8 cellular contexts compared by ENCODE assay signal in the genomic region with DNA sequence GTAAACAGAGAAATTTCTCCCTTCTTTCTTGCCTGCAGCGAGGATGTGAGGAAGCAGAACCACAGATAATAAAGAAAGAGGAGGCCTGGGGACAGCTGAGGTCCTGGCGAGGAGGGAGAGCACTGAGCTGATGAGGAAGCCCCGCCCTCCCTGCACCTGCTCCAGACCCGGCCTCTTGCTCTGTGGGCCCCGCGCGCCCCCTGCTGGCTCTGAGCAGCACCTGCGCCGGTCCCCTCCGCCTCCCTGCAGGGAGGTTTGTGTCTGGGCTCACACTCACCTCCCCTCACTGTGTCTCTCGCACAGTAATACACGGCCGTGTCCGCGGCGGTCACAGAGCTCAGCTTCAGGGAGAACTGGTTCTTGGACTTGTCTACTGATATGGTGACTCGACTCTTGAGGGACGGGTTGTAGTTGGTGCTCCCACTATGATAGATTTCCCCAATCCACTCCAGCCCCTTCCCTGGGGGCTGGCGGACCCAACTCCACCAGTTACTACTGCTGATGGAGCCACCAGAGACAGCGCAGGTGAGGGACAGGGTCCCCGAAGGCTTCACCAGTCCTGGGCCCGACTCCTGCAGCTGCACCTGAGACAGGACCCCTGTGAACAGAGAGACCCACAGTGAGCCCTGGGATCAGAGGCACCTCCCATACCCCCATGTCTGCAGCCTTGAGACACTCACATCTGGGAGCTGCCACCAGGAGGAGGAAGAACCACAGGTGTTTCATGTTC.
DNase-seq lines count a peak whose midpoint lies in the region; ATAC-seq, FAIRE-seq and TF ChIP-seq lines count a peak whose summit lies in the region.
"Not testable (repeated sequence)": the region's sequence is repeated elsewhere in the genome, so short reads cannot be mapped to it uniquely, and the experiment has no call there.

No MANE protein-coding gene starts in this region.

- not testable (repeated sequence) for H3K9me3 ChIP-seq in BLaER1, lower lobe of right lung

- CTCF ChIA-PET in RWPE1 (lab: Yijun Ruan, JAX): interaction anchor here (0.6 to 1.1 kb wide), 3 partner anchors 66 to 799 kb away, joined by 5 to 7 read pairs (median 5); no protein-coding TSS in a partner anchor

- H3K4me3 ChIP-seq in BLaER1: 0 out of 2 replicates have a peak overlapping the region, but pooled peaks have one; percentile 18
- H3K4me3 ChIP-seq in lower lobe of right lung: not testable (repeated sequence)

- POLR2A ChIA-PET in RWPE1 (lab: Yijun Ruan, JAX; ENCODE audit: low non-redundant PET); activated naive CD8-positive, alpha-beta T cell treated with anti-CD3 and anti-CD28 coated beads, Interleukin-2, amount 10 ng/mL, durations not matched to agents 7 days and 5 days (lab: Charles Lee): not testable (repeated sequence)

- H3K27me3 ChIP-seq in BLaER1; lower lobe of right lung (ENCODE audit: low read depth): not testable (repeated sequence)

- H3K27ac Mint-ChIP-seq in activated naive CD8-positive, alpha-beta T cell treated with anti-CD3 and anti-CD28 coated beads, Interleukin-2, amount 10 ng/mL, durations not matched to agents 7 days and 5 days: not testable (repeated sequence)

- not testable (repeated sequence) for FAIRE-seq in GM19239 (lab: Jason Lieb, UNC)

- H3K4me2 ChIP-seq in BLaER1: peak overlapping the region; percentile 61

- H3K4me3 Mint-ChIP-seq in activated naive CD8-positive, alpha-beta T cell treated with anti-CD3 and anti-CD28 coated beads, Interleukin-2, amount 10 ng/mL, durations not matched to agents 7 days and 5 days: peak overlapping the region; percentile 16

- H3K4me1 Mint-ChIP-seq in activated naive CD8-positive, alpha-beta T cell treated with anti-CD3 and anti-CD28 coated beads, Interleukin-2, amount 10 ng/mL, durations not matched to agents 7 days and 5 days: peaks cover 32% of the 10 kb centered on the region

- H3K9me3 Mint-ChIP-seq in activated naive CD8-positive, alpha-beta T cell treated with anti-CD3 and anti-CD28 coated beads, Interleukin-2, amount 10 ng/mL, durations not matched to agents 7 days and 5 days: not testable (repeated sequence)

- not testable (repeated sequence) for H3K36me3 ChIP-seq in BLaER1, lower lobe of right lung

- H3K36me3 Mint-ChIP-seq in activated naive CD8-positive, alpha-beta T cell treated with anti-CD3 and anti-CD28 coated beads, Interleukin-2, amount 10 ng/mL, durations not matched to agents 7 days and 5 days: not testable (repeated sequence)

- H4K20me1 ChIP-seq in BLaER1: not testable (repeated sequence)

- H3K27ac ChIP-seq in BLaER1, RWPE1, lower lobe of right lung: not testable (repeated sequence)

- not testable (repeated sequence) for H3K9ac ChIP-seq in BLaER1

- TF ChIP-seq CTCF in RWPE1 (conservative IDR thresholded peaks at IDR 0.05; ENCODE audit: low read depth) (peak; percentile 43), lower lobe of right lung (IDR thresholded peaks at IDR 0.05) (peak; percentile 33)

- H3K27me3 Mint-ChIP-seq in activated naive CD8-positive, alpha-beta T cell treated with anti-CD3 and anti-CD28 coated beads, Interleukin-2, amount 10 ng/mL, durations not matched to agents 7 days and 5 days: not testable (repeated sequence)

- ATAC-seq in activated naive CD8-positive, alpha-beta T cell treated with anti-CD3 and anti-CD28 coated beads, Interleukin-2, amount 10 ng/mL, durations not matched to agents 7 days and 5 days (ENCODE audit: low read depth): peak; percentile 34
- ATAC-seq in lower lobe of right lung: peak in 1 of 2 donors; percentile 45

- DNase-seq in GM19239 (ENCODE audit: insufficient read length, low spot score) (peak; percentile 27), NCI-H1105 treated with DMSO at 0.1 percent for 48 hours (lab: John Stamatoyannopoulos, UW) (peak; percentile 16), RWPE1 (ENCODE audit: low spot score) (peak; percentile 27)
- DNase-seq in activated CD4-positive, alpha-beta T cell treated with anti-CD3 and anti-CD28 coated beads, Interleukin-2, amount 50 U/mL, for 48 hours: peak; percentile 91 to 93
- DNase-seq in activated naive CD8-positive, alpha-beta T cell treated with anti-CD3 and anti-CD28 coated beads, Interleukin-2, amount 10 ng/mL, durations not matched to agents 7 days and 5 days: peak; percentile 90
- not testable (repeated sequence) for DNase-seq in lower lobe of right lung
- DNase-seq in stimulated activated CD8-positive, alpha-beta memory T cell treated with anti-CD3 and anti-CD28 coated beads, Interleukin-15, amount 100 ng/mL, for 24 hours (ENCODE audit: low read depth): peak; percentile 41

- intact Hi-C loops in lower lobe of right lung (cut with DNase I): not testable (repeated sequence)

- peaks cover 41% of the 10 kb centered on the region for H3K4me1 ChIP-seq in BLaER1
- H3K4me1 ChIP-seq in lower lobe of right lung: not testable (repeated sequence)
